In the genomic region with DNA sequence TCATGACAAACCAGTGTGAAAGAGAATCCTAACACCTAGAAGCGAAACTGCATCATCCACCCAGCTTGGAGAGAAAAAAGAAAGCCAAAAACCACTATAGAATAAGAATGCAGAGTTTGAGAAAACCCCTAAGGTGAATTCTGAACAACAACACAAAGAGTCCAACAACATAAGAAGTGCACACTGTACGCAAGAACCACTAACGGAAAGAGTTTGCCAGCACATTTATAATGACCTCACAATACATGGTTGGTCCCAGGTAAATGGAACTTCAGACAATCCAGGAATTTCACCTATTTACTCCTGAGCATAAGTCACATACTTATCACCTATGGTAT, we compare ENCODE assay signal across 12 cellular contexts.
A peak's percentile ranks its signal among the peaks of the same experiment; 100 is the strongest.
DNase-seq lines count a peak whose midpoint lies in the region; ATAC-seq and TF ChIP-seq lines count a peak whose summit lies in the region.
"Had no signal": no experiment of that assay in that cellular context is flagged by ENCODE, and none has a peak within 500 bp of the region (broad histone marks: within the 10 kb centered on the region; RNA-seq: fewer than 3 reads in every experiment).

No MANE protein-coding gene starts in this region.

- in situ Hi-C loops in ACHN (cut with HindIII; ENCODE audit: low pct_ligation_motif_present, low pct_unique_long_range_greater_than_20kb, low sequenced_read_pairs) = no loop called here

- no peaks in the 10 kb centered on the region for H3K36me3 Mint-ChIP-seq in CD8-positive, alpha-beta T cell
- peaks cover 35% of the 10 kb centered on the region for H3K36me3 Mint-ChIP-seq in activated CD4-positive, alpha-beta memory T cell treated with anti-CD3 and anti-CD28 coated beads, Interleukin-2, amount 10 ng/mL, durations not matched to agents 7 days and 5 days (ENCODE audit: low read depth)
- no peaks in the 10 kb centered on the region for H3K36me3 Mint-ChIP-seq in osteocyte (ENCODE audit: unreplicated experiment)

- peak in 1 of 7 experiments; percentile 41 for DNase-seq in CD8-positive, alpha-beta T cell
- peak; percentile 39 for DNase-seq in activated CD4-positive, alpha-beta memory T cell treated with anti-CD3 and anti-CD28 coated beads, Interleukin-2, amount 10 ng/mL, durations not matched to agents 7 days and 5 days
- no peak for DNase-seq in ACHN
- no peak for DNase-seq in coronary artery (ENCODE audit: low spot score)
- DNase-seq in osteocyte (ENCODE audit: extremely low spot score, unreplicated experiment) = no peak
- DNase-seq in NCI-H226 = no peak
- DNase-seq: activated gamma-delta T cell, SHP77 treated with DMSO at 0.1 percent for 48 hours had no signal

- no peaks in the 10 kb centered on the region for H3K27me3 Mint-ChIP-seq in CD8-positive, alpha-beta T cell (ENCODE audit: low read depth)
- no peaks in the 10 kb centered on the region for H3K27me3 Mint-ChIP-seq in activated CD4-positive, alpha-beta memory T cell treated with anti-CD3 and anti-CD28 coated beads, Interleukin-2, amount 10 ng/mL, durations not matched to agents 7 days and 5 days
- H3K27me3 Mint-ChIP-seq in osteocyte (ENCODE audit: unreplicated experiment) = no peaks in the 10 kb centered on the region

- H3K9me3 Mint-ChIP-seq in CD8-positive, alpha-beta T cell = no peaks in the 10 kb centered on the region
- H3K9me3 Mint-ChIP-seq in activated CD4-positive, alpha-beta memory T cell treated with anti-CD3 and anti-CD28 coated beads, Interleukin-2, amount 10 ng/mL, durations not matched to agents 7 days and 5 days = peaks cover 8% of the 10 kb centered on the region
- peaks cover 3% of the 10 kb centered on the region for H3K9me3 Mint-ChIP-seq in osteocyte (ENCODE audit: unreplicated experiment)

- POLR2A ChIA-PET in CD8-positive, alpha-beta T cell (lab: Charles Lee) = interaction anchor here (0.9 to 1.4 kb wide), 3 partner anchors 11 to 128 kb away, joined by 3 to 6 read pairs (median 4); no protein-coding TSS in a partner anchor
- POLR2A ChIA-PET in activated CD4-positive, alpha-beta memory T cell treated with anti-CD3 and anti-CD28 coated beads, Interleukin-2, amount 10 ng/mL, durations not matched to agents 7 days and 5 days (lab: Charles Lee) = interaction anchor here (0.6 to 22.2 kb wide), 20 partner anchors 9 to 1720 kb away, joined by 3 to 455 read pairs (median 5); partner anchors contain the start of gene BHLHE40

- no peaks in the 10 kb centered on the region for H3K36me3 ChIP-seq in CD8-positive, alpha-beta T cell (ENCODE audit: insufficient read depth, low read length)

- CTCF ChIA-PET in CD8-positive, alpha-beta T cell (lab: Charles Lee) = interaction anchor here (1.0 to 1.4 kb wide), 2 partner anchors 130 to 139 kb away, joined by 3 to 5 read pairs; no protein-coding TSS in a partner anchor
- CTCF ChIA-PET in activated CD4-positive, alpha-beta memory T cell treated with anti-CD3 and anti-CD28 coated beads, Interleukin-2, amount 10 ng/mL, durations not matched to agents 7 days and 5 days (lab: Charles Lee) = interaction anchor here (0.5 to 3.6 kb wide), 11 partner anchors 16 to 139 kb away, joined by 3 to 20 read pairs (median 3); partner anchors contain the start of gene BHLHE40

- intact Hi-C loops in CD8-positive, alpha-beta T cell (cut with DNase I, micrococcal nuclease) = loop anchor here (1.0 to 10.0 kb wide), 3 partner anchors 15 to 1726 kb away; partner anchors contain the start of gene TRNT1 (in 1 of the 2)

- TF ChIP-seq CTCF in CD8-positive, alpha-beta T cell (IDR thresholded peaks at IDR 0.05) = no peak
- no peak for TF ChIP-seq CTCF in coronary artery (IDR thresholded peaks at IDR 0.05)
- no peak for TF ChIP-seq CTCF in osteocyte (IDR thresholded peaks at IDR 0.05)

- no peaks in the 10 kb centered on the region for H3K27me3 ChIP-seq in CD8-positive, alpha-beta T cell (ENCODE audit: insufficient read depth, low read length)

- peaks cover 56% of the 10 kb centered on the region for H3K4me1 ChIP-seq in CD8-positive, alpha-beta T cell (ENCODE audit: insufficient read depth, low read length)

- peak overlapping the region; percentile 80 for H3K27ac Mint-ChIP-seq in CD8-positive, alpha-beta T cell
- H3K27ac Mint-ChIP-seq in activated CD4-positive, alpha-beta memory T cell treated with anti-CD3 and anti-CD28 coated beads, Interleukin-2, amount 10 ng/mL, durations not matched to agents 7 days and 5 days = peak overlapping the region; percentile 94
- no peak overlapping the region for H3K27ac Mint-ChIP-seq in osteocyte (ENCODE audit: unreplicated experiment)

- H3K4me1 Mint-ChIP-seq in CD8-positive, alpha-beta T cell (ENCODE audit: low read depth) = peaks cover 78% of the 10 kb centered on the region
- H3K4me1 Mint-ChIP-seq in activated CD4-positive, alpha-beta memory T cell treated with anti-CD3 and anti-CD28 coated beads, Interleukin-2, amount 10 ng/mL, durations not matched to agents 7 days and 5 days = peaks cover 90% of the 10 kb centered on the region
- peaks cover 6% of the 10 kb centered on the region for H3K4me1 Mint-ChIP-seq in osteocyte (ENCODE audit: unreplicated experiment)

- H3K4me3 ChIP-seq in CD8-positive, alpha-beta T cell (ENCODE audit: low read depth, low read length) = no peak overlapping the region
- no peak overlapping the region for H3K4me3 ChIP-seq in coronary artery
- H3K4me3 ChIP-seq: lung had no signal

- H3K4me3 Mint-ChIP-seq in CD8-positive, alpha-beta T cell = no peak overlapping the region
- peak overlapping the region; percentile 38 for H3K4me3 Mint-ChIP-seq in activated CD4-positive, alpha-beta memory T cell treated with anti-CD3 and anti-CD28 coated beads, Interleukin-2, amount 10 ng/mL, durations not matched to agents 7 days and 5 days
- no peak overlapping the region for H3K4me3 Mint-ChIP-seq in osteocyte (ENCODE audit: unreplicated experiment)

- no peaks in the 10 kb centered on the region for H3K9me3 ChIP-seq in CD8-positive, alpha-beta T cell (ENCODE audit: low read length)

- ATAC-seq in CD8-positive, alpha-beta T cell = peak; percentile 73
- peak; percentile 49 for ATAC-seq in GM19324 (IDR thresholded peaks at IDR 0.05; ENCODE audit: low FRiP score, unreplicated experiment)
- ATAC-seq in HG02981 (IDR thresholded peaks at IDR 0.05; ENCODE audit: unreplicated experiment) = peak; percentile 38

- peak overlapping the region; percentile 32 for H3K27ac ChIP-seq in CD8-positive, alpha-beta T cell (ENCODE audit: low read depth, low read length)
- H3K27ac ChIP-seq in coronary artery = no peak overlapping the region
- H3K27ac ChIP-seq: C4-2B had no signal
